ENCODE assay signal across 7 cellular contexts in genomic region chr14:40920380-40920779, GRCh38.
"Had no signal": no experiment of that assay in that cellular context is flagged by ENCODE, and none has a peak within 500 bp of the region (broad histone marks: within the 10 kb centered on the region; RNA-seq: fewer than 3 reads in every experiment).

No MANE protein-coding gene starts in this region.

- H3K9ac ChIP-seq: KMS-11 had no signal

- FAIRE-seq: HepG2, K562 had no signal

- H3K4me2 ChIP-seq: KMS-11 had no signal

- H3K27ac ChIP-seq: HL-60, KMS-11 had no signal

- ATAC-seq: HepG2, K562 had no signal

- DNase-seq: IMR-90, KBM-7, KG1 had no signal

- H3K4me3 ChIP-seq: K562 had no signal
